1 cellular context compared by ENCODE assay signal in genomic region chr13:41007359-41008118, GRCh38.
TF ChIP-seq lines count a peak whose summit lies in the region.

No MANE protein-coding gene starts in this region.

TF ChIP-seq in HepG2, 621 proteins besides CTCF, POLR2A, EP300 and RAD21 (continued from another document and continues in another):
- TF ChIP-seq MLXIP (CRISPR knock-in tag; IDR thresholded peaks at IDR 0.05; ENCODE audit: borderline replicate concordance) (no peak), HINFP (CRISPR knock-in tag; IDR thresholded peaks at IDR 0.05; ENCODE audit: low read depth) (no peak), SRSF9 (IDR thresholded peaks at IDR 0.05; ENCODE audit: borderline replicate concordance, insufficient read depth, low read depth, low read length, poor library complexity, severe bottlenecking) (no peak), HBP1 (CRISPR knock-in tag; IDR thresholded peaks at IDR 0.05; ENCODE audit: low read depth) (no peak), GZF1 (CRISPR knock-in tag; IDR thresholded peaks at IDR 0.05) (no peak), KDM3A (CRISPR knock-in tag; IDR thresholded peaks at IDR 0.05; ENCODE audit: low read depth) (no peak), ZNF451 (CRISPR knock-in tag; IDR thresholded peaks at IDR 0.05) (no peak), ZNF142 (CRISPR knock-in tag; IDR thresholded peaks at IDR 0.05) (no peak), MED1 (CRISPR knock-in tag; IDR thresholded peaks at IDR 0.05) (no peak), U2AF2 (IDR thresholded peaks at IDR 0.05; ENCODE audit: low read depth, low read length) (no peak), ZNF597 (CRISPR knock-in tag; IDR thresholded peaks at IDR 0.05) (no peak), SNAPC4 (CRISPR knock-in tag; IDR thresholded peaks at IDR 0.05) (no peak), DPF2 (CRISPR knock-in tag; IDR thresholded peaks at IDR 0.05; ENCODE audit: borderline replicate concordance, low read depth) (peak; percentile 52; the same call in 1 of the 2 replicates), ZNF121 (CRISPR knock-in tag; IDR thresholded peaks at IDR 0.05) (no peak), KLF13 (CRISPR knock-in tag; IDR thresholded peaks at IDR 0.05) (no peak), ZBTB14 (CRISPR knock-in tag; IDR thresholded peaks at IDR 0.05) (no peak), YY1 (IDR thresholded peaks at IDR 0.05; ENCODE audit: insufficient read depth, insufficient replicate concordance, low read depth, low read length) (no peak), ZNF598 (CRISPR knock-in tag; IDR thresholded peaks at IDR 0.05; ENCODE audit: borderline replicate concordance) (no peak), ZMAT3 (CRISPR knock-in tag; conservative IDR thresholded peaks at IDR 0.05) (no peak), CENPT (CRISPR knock-in tag; IDR thresholded peaks at IDR 0.05; ENCODE audit: low read depth) (no peak), ZNF775 (CRISPR knock-in tag; IDR thresholded peaks at IDR 0.05; ENCODE audit: borderline replicate concordance) (no peak), HDAC1 (CRISPR knock-in tag; IDR thresholded peaks at IDR 0.05) (0 out of 2 replicates have a peak, but pooled peaks have one; percentile 23), FOXA1 (IDR thresholded peaks at IDR 0.05) (no peak), FOXA1 (CRISPR knock-in tag; IDR thresholded peaks at IDR 0.05) (peak; percentile 79), PCBP2 (optimal IDR thresholded peaks at IDR 0.05; ENCODE audit: low read depth, low read length, poor library complexity, severe bottlenecking) (no peak), IRF1 (CRISPR knock-in tag; IDR thresholded peaks at IDR 0.05; ENCODE audit: low read depth) (no peak), SRY (CRISPR knock-in tag; IDR thresholded peaks at IDR 0.05) (no peak), ZNF552 (CRISPR knock-in tag; IDR thresholded peaks at IDR 0.05; ENCODE audit: borderline replicate concordance) (no peak), THAP9 (CRISPR knock-in tag; IDR thresholded peaks at IDR 0.05; ENCODE audit: borderline replicate concordance) (no peak), ATF3 (CRISPR knock-in tag; IDR thresholded peaks at IDR 0.05) (peak; percentile 88), ZNF780A (CRISPR knock-in tag; IDR thresholded peaks at IDR 0.05) (no peak), THAP11 (CRISPR knock-in tag; IDR thresholded peaks at IDR 0.05) (no peak)
